In the genomic region with DNA sequence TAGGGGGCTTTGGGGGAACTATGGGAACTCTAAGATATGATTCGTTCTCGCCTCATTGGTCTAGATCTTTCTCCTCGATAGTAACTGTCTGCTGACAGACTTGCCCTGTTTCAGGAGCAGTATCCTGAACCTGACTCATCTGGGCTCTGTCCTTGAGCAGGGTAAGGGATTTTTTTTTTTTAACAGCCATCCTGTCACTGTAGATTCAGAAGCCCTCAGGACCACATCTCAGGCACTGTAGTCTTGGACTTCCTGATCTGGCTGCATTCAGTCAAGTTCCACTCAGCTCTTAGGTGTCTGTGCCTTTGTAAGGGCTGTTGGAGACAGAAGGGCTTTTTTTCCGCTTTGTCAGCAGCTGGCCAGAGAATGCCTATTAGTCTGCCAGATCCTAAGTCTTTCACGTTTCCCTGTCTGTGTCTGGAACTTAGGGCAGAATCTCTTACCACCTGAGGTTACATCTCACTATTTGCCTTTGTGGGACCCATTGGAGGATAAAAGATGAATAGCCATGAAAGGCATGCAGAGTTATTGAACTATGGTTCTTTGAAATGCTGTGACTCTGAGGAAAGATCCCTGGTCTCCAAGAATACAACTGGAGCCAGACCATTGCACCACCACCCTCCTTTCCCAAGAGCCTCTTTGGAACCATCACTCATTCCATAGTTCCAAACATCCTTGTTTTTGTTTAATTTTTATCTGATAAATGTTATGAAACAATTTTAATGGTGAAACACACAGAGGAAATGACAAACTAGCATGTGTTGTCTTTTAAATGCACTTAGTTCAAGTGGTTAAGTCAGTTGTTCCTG, we compare ENCODE assay signal across 9 cellular contexts. TPM values are rescaled to one million over a fixed set of nuclear protein-coding genes. Genes with fewer than 3 reads are reported as not detected.
DNase-seq lines count a peak whose midpoint lies in the region; ATAC-seq and TF ChIP-seq lines count a peak whose summit lies in the region.
"Had no signal": no experiment of that assay in that cellular context is flagged by ENCODE, and none has a peak within 500 bp of the region (broad histone marks: within the 10 kb centered on the region; RNA-seq: fewer than 3 reads in every experiment).

No MANE protein-coding gene starts in this region.

- H3K36me3 ChIP-seq in BLaER1 treated with 17β-estradiol and CSF1 and Interleukin-3, amounts not matched to agents 10 nM and 100 nM, result peaks cover 0 to 18% (median 0%) of the 10 kb centered on the region in 11 experiments; a peak in 6 of 22 replicates

- H3K4me3 ChIP-seq in BLaER1 treated with 17β-estradiol and CSF1 and Interleukin-3, amounts not matched to agents 10 nM and 100 nM, result no peak overlapping the region
- no peak overlapping the region for H3K4me3 ChIP-seq in epithelial cell of proximal tubule (ENCODE audit: low read depth, low read length)

- intact Hi-C loops in activated T-helper 2 cell treated with anti-CD3 and anti-CD28 coated beads, Interferon-gamma antibody, Interleukin-2, Interleukin-4, amounts not matched to agents 10 μg/mL and 5 μg/mL and 100 μg/mL, durations not matched to agents 14 hours and 24 hours and 36 hours (cut with micrococcal nuclease), result no loop called here

- H3K36me3 Mint-ChIP-seq in nephron progenitor cell (ENCODE audit: low read depth), result peaks cover 28% of the 10 kb centered on the region
- no peaks in the 10 kb centered on the region for H3K36me3 Mint-ChIP-seq in activated T-helper 2 cell treated with anti-CD3 and anti-CD28 coated beads, Interferon-gamma antibody, Interleukin-2, Interleukin-4, amounts not matched to agents 10 μg/mL and 5 μg/mL and 100 μg/mL, durations not matched to agents 14 hours and 24 hours and 36 hours (ENCODE audit: low read depth)
- H3K36me3 Mint-ChIP-seq: IgD-negative memory B cell had no signal

- peak overlapping the region; percentile 33 to 72 (median 64) for H3K4me2 ChIP-seq in BLaER1 treated with 17β-estradiol and CSF1 and Interleukin-3, amounts not matched to agents 10 nM and 100 nM

- H3K4me1 Mint-ChIP-seq in nephron progenitor cell, result peaks cover 77% of the 10 kb centered on the region
- peaks cover 9% of the 10 kb centered on the region for H3K4me1 Mint-ChIP-seq in activated T-helper 2 cell treated with anti-CD3 and anti-CD28 coated beads, Interferon-gamma antibody, Interleukin-2, Interleukin-4, amounts not matched to agents 10 μg/mL and 5 μg/mL and 100 μg/mL, durations not matched to agents 14 hours and 24 hours and 36 hours (ENCODE audit: low read depth)

- H3K27ac ChIP-seq in BLaER1 treated with 17β-estradiol and CSF1 and Interleukin-3, amounts not matched to agents 10 nM and 100 nM, result peak overlapping the region in 4 of 11 experiments; percentile 18 to 50 (median 38); a peak in 8 of 22 replicates

- H3K27me3 ChIP-seq in BLaER1 treated with 17β-estradiol and CSF1 and Interleukin-3, amounts not matched to agents 10 nM and 100 nM, result no peaks in the 10 kb centered on the region

- H3K27ac Mint-ChIP-seq in nephron progenitor cell, result peak overlapping the region; percentile 91
- no peak overlapping the region for H3K27ac Mint-ChIP-seq in activated T-helper 2 cell treated with anti-CD3 and anti-CD28 coated beads, Interferon-gamma antibody, Interleukin-2, Interleukin-4, amounts not matched to agents 10 μg/mL and 5 μg/mL and 100 μg/mL, durations not matched to agents 14 hours and 24 hours and 36 hours
- H3K27ac Mint-ChIP-seq: IgD-negative memory B cell had no signal

- DNase-seq in NCI-H2196 treated with DMSO at 0.1 percent for 48 hours (lab: John Stamatoyannopoulos, UW; ENCODE audit: unreplicated experiment) (peak; percentile 75), epithelial cell of proximal tubule (ENCODE audit: low read depth) (peak; percentile 67), nephron progenitor cell (no peak), NCI-H2081 (lab: John Stamatoyannopoulos, UW) (no peak), Kasumi-1 (lab: John Stamatoyannopoulos, UW) (no peak)
- DNase-seq in activated T-helper 2 cell treated with anti-CD3 and anti-CD28 coated beads, Interferon-gamma antibody, Interleukin-2, Interleukin-4, amounts not matched to agents 10 μg/mL and 5 μg/mL and 100 μg/mL, durations not matched to agents 14 hours and 24 hours and 36 hours (ENCODE audit: low spot score), result no peak

- H4K20me1 ChIP-seq in BLaER1 treated with 17β-estradiol and CSF1 and Interleukin-3, amounts not matched to agents 10 nM and 100 nM, result peaks cover 7 to 99% (median 54%) of the 10 kb centered on the region in 11 experiments; a peak in 18 of 22 replicates

- ATAC-seq in HG02678 (IDR thresholded peaks at IDR 0.05; ENCODE audit: unreplicated experiment), result no peak

- TF ChIP-seq CTCF in epithelial cell of proximal tubule (conservative IDR thresholded peaks at IDR 0.05; ENCODE audit: low read depth, low read length), result no peak
- TF ChIP-seq CTCF in nephron progenitor cell (IDR thresholded peaks at IDR 0.05), result no peak

- no peak overlapping the region for H3K4me3 Mint-ChIP-seq in nephron progenitor cell
- no peak overlapping the region for H3K4me3 Mint-ChIP-seq in activated T-helper 2 cell treated with anti-CD3 and anti-CD28 coated beads, Interferon-gamma antibody, Interleukin-2, Interleukin-4, amounts not matched to agents 10 μg/mL and 5 μg/mL and 100 μg/mL, durations not matched to agents 14 hours and 24 hours and 36 hours (ENCODE audit: low read depth)
- H3K4me3 Mint-ChIP-seq: IgD-negative memory B cell had no signal

- no peak overlapping the region for H3K9ac ChIP-seq in BLaER1 treated with 17β-estradiol and CSF1 and Interleukin-3, amounts not matched to agents 10 nM and 100 nM

- H3K4me1 ChIP-seq in BLaER1 treated with 17β-estradiol and CSF1 and Interleukin-3, amounts not matched to agents 10 nM and 100 nM, result peaks cover 75 to 99% (median 91%) of the 10 kb centered on the region in 10 experiments

- no peaks in the 10 kb centered on the region for H3K27me3 Mint-ChIP-seq in nephron progenitor cell (ENCODE audit: low read depth, poor library complexity)
- H3K27me3 Mint-ChIP-seq in activated T-helper 2 cell treated with anti-CD3 and anti-CD28 coated beads, Interferon-gamma antibody, Interleukin-2, Interleukin-4, amounts not matched to agents 10 μg/mL and 5 μg/mL and 100 μg/mL, durations not matched to agents 14 hours and 24 hours and 36 hours (ENCODE audit: low read depth), result peaks cover 27% of the 10 kb centered on the region

- H3K9me3 ChIP-seq in BLaER1 treated with 17β-estradiol and CSF1 and Interleukin-3, amounts not matched to agents 10 nM and 100 nM (replicated peaks in 1 of 11), result no peaks in the 10 kb centered on the region

- H3K9me3 Mint-ChIP-seq in nephron progenitor cell, result no peaks in the 10 kb centered on the region
- H3K9me3 Mint-ChIP-seq in activated T-helper 2 cell treated with anti-CD3 and anti-CD28 coated beads, Interferon-gamma antibody, Interleukin-2, Interleukin-4, amounts not matched to agents 10 μg/mL and 5 μg/mL and 100 μg/mL, durations not matched to agents 14 hours and 24 hours and 36 hours, result no peaks in the 10 kb centered on the region
- H3K9me3 Mint-ChIP-seq: IgD-negative memory B cell had no signal

RNA-seq across cellular contexts. Expression of a gene that starts 49.7 kb away (rescaled TPM):
- 185 and 296 TPM in 2 replicates for total RNA-seq in epithelial cell of proximal tubule
- total RNA-seq in activated T-helper 2 cell treated with anti-CD3 and anti-CD28 coated beads, Interferon-gamma antibody, Interleukin-2, Interleukin-4, amounts not matched to agents 10 μg/mL and 5 μg/mL and 100 μg/mL, durations not matched to agents 14 hours and 24 hours and 36 hours, result 210 and 212 TPM in 2 replicates

Comparison
In these comparisons a context has a peak if more than half of its experiments do, and no peak if none do; other contexts are left out.
1. DNase-seq: peak in NCI-H2196 treated with DMSO at 0.1 percent for 48 hours (single experiment) and epithelial cell of proximal tubule (single experiment); none in nephron progenitor cell (single experiment), activated T-helper 2 cell treated with anti-CD3 and anti-CD28 coated beads, Interferon-gamma antibody, Interleukin-2, Interleukin-4, amounts not matched to agents 10 μg/mL and 5 μg/mL and 100 μg/mL, durations not matched to agents 14 hours and 24 hours and 36 hours (single experiment), NCI-H2081 (0 of 2) and Kasumi-1 (0 of 2).